In genomic region chr10:102451105-102451969, GRCh38 we compare ENCODE assay signal across 8 cellular contexts.
DNase-seq lines count a peak whose midpoint lies in the region; ATAC-seq lines count a peak whose summit lies in the region.

Gene C10orf95 (minus strand): TSS chr10:102451543. CDS start chr10:102451093, 450 bp downstream.

- no peaks in the 10 kb centered on the region for H3K9me3 ChIP-seq in muscle layer of colon (ENCODE audit: low read length)

- peak within 1 kb of the TSS; percentile 77 to 94 for H3K4me3 ChIP-seq in muscle layer of colon (ENCODE audit: low read depth in 1 of 2, low read length in 2 of 2)

- DNase-seq in DMS53 (lab: John Stamatoyannopoulos, UW) (peak; percentile 83), NCI-H146 (lab: John Stamatoyannopoulos, UW) (peak; percentile 57), cerebellar cortex (ENCODE audit: low spot score) (peak; percentile 35), NCI-H1930 (lab: John Stamatoyannopoulos, UW) (no peak), DMS114 treated with DMSO at 0.1 percent for 48 hours (lab: John Stamatoyannopoulos, UW; ENCODE audit: unreplicated experiment) (no peak)
- no peak for DNase-seq in stimulated activated CD4-positive, alpha-beta T cell treated with anti-CD3 and anti-CD28 coated beads, Interleukin-4, amount 100 ng/mL, for 24 hours

- H3K27me3 ChIP-seq in muscle layer of colon (ENCODE audit: control insufficient read depth in 1 of 2, insufficient read depth in 2 of 2, low read length in 2 of 2): no peaks in the 10 kb centered on the region

- peaks cover 4% of the 10 kb centered on the region for H3K36me3 ChIP-seq in muscle layer of colon (ENCODE audit: insufficient read depth, low read length)

- no peak for ATAC-seq in GM18511 (IDR thresholded peaks at IDR 0.05; ENCODE audit: unreplicated experiment)

- peaks cover 9% of the 10 kb centered on the region for H3K4me1 ChIP-seq in muscle layer of colon (ENCODE audit: insufficient read depth, low read length)

- no peak within 1 kb of the TSS for H3K9ac ChIP-seq in muscle layer of colon (ENCODE audit: low read length)

- H3K27ac ChIP-seq in muscle layer of colon (ENCODE audit: low read depth, low read length): peak within 1 kb of the TSS; percentile 80

Comparison
In these comparisons a context has a peak if more than half of its experiments do, and no peak if none do; other contexts are left out.
1. DNase-seq: peak in DMS53 (single experiment), NCI-H146 (single experiment) and cerebellar cortex (single experiment); none in NCI-H1930 (0 of 2), DMS114 treated with DMSO at 0.1 percent for 48 hours (single experiment) and stimulated activated CD4-positive, alpha-beta T cell treated with anti-CD3 and anti-CD28 coated beads, Interleukin-4, amount 100 ng/mL, for 24 hours (single experiment).